In the genomic region with DNA sequence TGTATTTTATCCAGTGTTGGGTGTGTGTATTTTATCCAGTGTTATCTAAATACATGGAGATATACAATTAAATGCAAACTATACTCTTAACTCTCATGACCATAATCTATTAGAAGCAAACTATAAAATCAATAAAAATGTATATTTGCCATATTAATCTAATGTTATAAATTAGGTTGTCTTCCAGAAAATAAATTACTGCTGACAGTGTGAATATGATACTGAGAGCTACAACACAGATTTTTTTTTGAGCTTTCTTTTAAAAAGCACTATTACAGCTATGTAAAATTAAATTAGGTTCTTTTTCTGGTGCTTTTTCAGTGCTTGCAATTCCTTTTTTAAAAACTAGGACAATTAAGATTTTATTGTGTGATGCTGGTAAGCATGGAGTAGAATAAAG, we compare ENCODE assay signal across 22 cellular contexts. TPM values are rescaled to one million over a fixed set of nuclear protein-coding genes. Genes with fewer than 3 reads are reported as not detected.
DNase-seq lines count a peak whose midpoint lies in the region; ATAC-seq, FAIRE-seq and TF ChIP-seq lines count a peak whose summit lies in the region.
"Had no signal": no experiment of that assay in that cellular context is flagged by ENCODE, and none has a peak within 500 bp of the region (broad histone marks: within the 10 kb centered on the region; RNA-seq: fewer than 3 reads in every experiment).

No MANE protein-coding gene starts in this region.

- H3K4me2 ChIP-seq in IMR-90 (ENCODE audit: low read depth, low read length) (no peak overlapping the region), K562 (ENCODE audit: insufficient read depth, low read length) (no peak overlapping the region)
- H3K4me2 ChIP-seq: BLaER1 treated with 17β-estradiol and CSF1 and Interleukin-3, amounts not matched to agents 10 nM and 100 nM had no signal

- in situ Hi-C loops in IMR-90 (cut with MboI; ENCODE audit: low sequenced_read_pairs) (no loop called here), K562 (cut with MboI) (no loop called here)

- CTCF ChIA-PET in IMR-90 (lab: Yijun Ruan, JAX), result no interaction called here
- CTCF ChIA-PET in K562 (lab: Yijun Ruan, JAX; ENCODE audit: low intra/inter-chr PET ratio), result no interaction called here

- DNase-seq in IMR-90 (no peak), K562 (ENCODE audit: extremely low read depth in 1 of 4, low spot score in 3 of 4) (no peak), SW480 (ENCODE audit: low spot score) (no peak)
- DNase-seq: AML-193; BE2C; CD4-positive, alpha-beta T cell; CD8-positive, alpha-beta memory T cell; DMS 273 treated with DMSO at 0.1 percent for 48 hours; DMS79; EL; GDM1; GM23248; H7; HCEC 1CT had no signal

- H3K4me1 ChIP-seq in IMR-90 (ENCODE audit: control insufficient read depth, insufficient read depth, low read length), result no peaks in the 10 kb centered on the region
- H3K4me1 ChIP-seq in K562 (replicated peaks in 1 of 2; ENCODE audit: control insufficient read depth in 2 of 2, insufficient read depth in 2 of 2, low read length in 2 of 2), result peaks cover 0 to 8% of the 10 kb centered on the region in 2 experiments; a peak in 2 of 5 replicates
- H3K4me1 ChIP-seq: BLaER1 treated with 17β-estradiol and CSF1 and Interleukin-3, amounts not matched to agents 10 nM and 100 nM had no signal

- H2AFZ ChIP-seq in IMR-90 (replicated peaks; ENCODE audit: low read length, poor library complexity) (no peak overlapping the region), K562 (ENCODE audit: low read depth, low read length) (no peak overlapping the region)
- H2AFZ ChIP-seq: GM23248 had no signal

- no peak for TF ChIP-seq EP300 in K562 (IDR thresholded peaks at IDR 0.05; ENCODE audit: low read length)

- H3K79me2 ChIP-seq in K562 (ENCODE audit: control insufficient read depth, insufficient read depth, low read length), result no peaks in the 10 kb centered on the region

- H3K14ac ChIP-seq in IMR-90 (replicated peaks; ENCODE audit: low read depth, low read length), result no peak overlapping the region

- H3K27ac ChIP-seq in IMR-90 (ENCODE audit: insufficient read depth, low read length) (no peak overlapping the region), K562 (ENCODE audit: extremely low read depth, low read depth, low read length) (no peak overlapping the region)
- H3K27ac ChIP-seq: BLaER1 treated with 17β-estradiol and CSF1 and Interleukin-3, amounts not matched to agents 10 nM and 100 nM; GM23248 had no signal

- H2AK9ac ChIP-seq in IMR-90 (replicated peaks; ENCODE audit: low read depth, low read length, poor library complexity), result no peak overlapping the region

- H4K20me1 ChIP-seq in IMR-90 (ENCODE audit: insufficient read depth, low read length) (no peaks in the 10 kb centered on the region), K562 (replicated peaks; ENCODE audit: control insufficient read depth, insufficient read depth, low read length) (no peaks in the 10 kb centered on the region)
- H4K20me1 ChIP-seq: BLaER1 treated with 17β-estradiol and CSF1 and Interleukin-3, amounts not matched to agents 10 nM and 100 nM had no signal

- H3K36me3 ChIP-seq in IMR-90 (ENCODE audit: control insufficient read depth, insufficient read depth, low read length) (no peaks in the 10 kb centered on the region), K562 (ENCODE audit: control insufficient read depth, insufficient read depth, low read length) (no peaks in the 10 kb centered on the region)
- H3K36me3 ChIP-seq: BE2C; BLaER1 treated with 17β-estradiol and CSF1 and Interleukin-3, amounts not matched to agents 10 nM and 100 nM had no signal

- FAIRE-seq in K562 (lab: Jason Lieb, UNC), result no peak
- peak; percentile 47 for FAIRE-seq in islet of Langerhans (lab: Jason Lieb, UNC)
- FAIRE-seq: GM18507, H1 had no signal

- H3K56ac ChIP-seq in IMR-90 (ENCODE audit: extremely low read depth, insufficient read depth, low read length), result no peak overlapping the region

- TF ChIP-seq POLR2A in IMR-90 (IDR thresholded peaks at IDR 0.05; ENCODE audit: low read depth, low read length), result no peak
- TF ChIP-seq POLR2A in K562 (conservative IDR thresholded peaks at IDR 0.05), result no peak

- no peak for TF ChIP-seq RAD21 in IMR-90 (IDR thresholded peaks at IDR 0.05; ENCODE audit: low read length)
- no peak for TF ChIP-seq RAD21 in K562 (CRISPR knock-in tag; conservative IDR thresholded peaks at IDR 0.05 in 1 of 2, IDR thresholded peaks at IDR 0.05 in 1 of 2)

- H3K27me3 ChIP-seq in IMR-90 (ENCODE audit: control insufficient read depth, insufficient read depth, low read length) (no peaks in the 10 kb centered on the region), K562 (ENCODE audit: control insufficient read depth in 2 of 2, insufficient read depth in 2 of 2, low read length in 2 of 2) (no peaks in the 10 kb centered on the region)
- H3K27me3 ChIP-seq: BE2C; BLaER1 treated with 17β-estradiol and CSF1 and Interleukin-3, amounts not matched to agents 10 nM and 100 nM had no signal

- no peak overlapping the region for H4K5ac ChIP-seq in IMR-90 (ENCODE audit: low read depth, low read length)

- no peak overlapping the region for H4K8ac ChIP-seq in IMR-90 (ENCODE audit: low read depth in 2 of 2, low read length in 2 of 2)

- no peak overlapping the region for H3K4me3 ChIP-seq in IMR-90 (ENCODE audit: insufficient read depth, low read depth, low read length)
- no peak overlapping the region for H3K4me3 ChIP-seq in K562
- H3K4me3 ChIP-seq: BLaER1 treated with 17β-estradiol and CSF1 and Interleukin-3, amounts not matched to agents 10 nM and 100 nM; GM23248 had no signal

- H4K91ac ChIP-seq in IMR-90 (ENCODE audit: insufficient read depth, low read depth, low read length), result no peak overlapping the region

- no peak for TF ChIP-seq CTCF in IMR-90 (conservative IDR thresholded peaks at IDR 0.05; ENCODE audit: low read depth, low read length)
- TF ChIP-seq CTCF in K562 (IDR thresholded peaks at IDR 0.05 in 2 of 3, conservative IDR thresholded peaks at IDR 0.05 in 1 of 3; ENCODE audit: insufficient read depth in 2 of 3, low read depth in 1 of 3, low read length in 3 of 3), result no peak

- intact Hi-C loops in IMR-90 (cut with micrococcal nuclease), result no loop called here
- intact Hi-C loops in K562 (cut with micrococcal nuclease), result no loop called here

- no peaks in the 10 kb centered on the region for H3K79me1 ChIP-seq in IMR-90 (ENCODE audit: low read depth in 1 of 2, low read length in 2 of 2)

- ATAC-seq in IMR-90 (ENCODE audit: low read depth) (no peak), K562 (no peak), GM21717 (IDR thresholded peaks at IDR 0.05; ENCODE audit: unreplicated experiment) (no peak), HG02759 (IDR thresholded peaks at IDR 0.05; ENCODE audit: unreplicated experiment) (no peak)

- no peak overlapping the region for H2BK15ac ChIP-seq in IMR-90 (ENCODE audit: low read depth, low read length)

- no peak overlapping the region for H3K18ac ChIP-seq in IMR-90 (ENCODE audit: low read depth, low read length)

- no peak overlapping the region for H2BK5ac ChIP-seq in IMR-90 (ENCODE audit: low read depth, low read length, poor library complexity, severe bottlenecking)

- 0 out of 2 replicates have a peak, but pooled peaks cover under 1% of the 10 kb centered on the region for H3K9me1 ChIP-seq in IMR-90 (ENCODE audit: insufficient read depth, low read length)
- no peaks in the 10 kb centered on the region for H3K9me1 ChIP-seq in K562 (ENCODE audit: control insufficient read depth, insufficient read depth, low read length)

- H2AK5ac ChIP-seq in IMR-90 (ENCODE audit: low read depth, low read length), result no peak overlapping the region

- H2BK20ac ChIP-seq in IMR-90 (ENCODE audit: low read depth, low read length), result no peak overlapping the region

- H3K9ac ChIP-seq in IMR-90 (ENCODE audit: low read depth, low read length), result no peak overlapping the region
- H3K9ac ChIP-seq in K562 (ENCODE audit: insufficient read depth in 1 of 2, low read depth in 2 of 2, low read length in 2 of 2), result no peak overlapping the region
- H3K9ac ChIP-seq: BLaER1 treated with 17β-estradiol and CSF1 and Interleukin-3, amounts not matched to agents 10 nM and 100 nM; GM23248 had no signal

- dilution Hi-C loops in IMR-90 (cut with HindIII; ENCODE audit: low sequenced_read_pairs, unreplicated experiment), result no loop called here

- no peak overlapping the region for H2BK120ac ChIP-seq in IMR-90 (ENCODE audit: low read depth, low read length)

- BruUV-seq in IMR-90 (replicated peaks; lab: Mats Ljungman, UMichigan), result no TSS peak
- no TSS peak for BruUV-seq in K562 (replicated peaks; lab: Mats Ljungman, UMichigan)

- POLR2A ChIA-PET in IMR-90 (lab: Charles Lee; ENCODE audit: unreplicated experiment) (no interaction called here), K562 (lab: Yijun Ruan, JAX) (interaction anchor here (0.5 to 1.1 kb wide), 2 partner anchors 24 to 268 kb away, joined by 3 read pairs; no protein-coding TSS in a partner anchor)

- no peak overlapping the region for H3K23ac ChIP-seq in IMR-90 (ENCODE audit: low read depth, low read length)

- no peaks in the 10 kb centered on the region for H3K9me3 ChIP-seq in IMR-90 (ENCODE audit: control insufficient read depth, insufficient read depth, low read length)
- no peaks in the 10 kb centered on the region for H3K9me3 ChIP-seq in K562 (replicated peaks; ENCODE audit: control insufficient read depth, insufficient read depth, low read depth, low read length)
- H3K9me3 ChIP-seq: BE2C; BLaER1 treated with 17β-estradiol and CSF1 and Interleukin-3, amounts not matched to agents 10 nM and 100 nM had no signal

- no peak overlapping the region for H3K4ac ChIP-seq in IMR-90 (ENCODE audit: low read depth, low read length)

RNA-seq across cellular contexts. Expression of gene GPR52, which starts 19.0 kb away (rescaled TPM):
- 0.90 and 2.2 TPM in 2 replicates for total RNA-seq in IMR-90 (2012; rRNA removed)
- polyA plus RNA-seq in IMR-90 (2012; rRNA removed), result not detected in 2 replicates
- polyA plus RNA-seq in IMR-90 (2012; cell fraction: cytosol; rRNA removed), result not detected in 2 replicates
- polyA plus RNA-seq in IMR-90 (2012; cell fraction: nucleus; rRNA removed; ENCODE audit: low replicate concordance), result 0.13 and 0.66 TPM in 2 replicates
- 17.1 and 57.1 TPM in 2 replicates for total RNA-seq in K562 (2011; cell fraction: chromatin; rRNA removed; ENCODE audit: low replicate concordance)
- total RNA-seq in K562 (2011; cell fraction: nucleolus; rRNA removed), result 6.3 and 9.9 TPM in 2 replicates
- total RNA-seq in K562 (2011; cell fraction: nucleoplasm; rRNA removed), result 44.9 and 89.1 TPM in 2 replicates
- total RNA-seq in K562 (2014; rRNA removed), result 1.2 and 1.5 TPM in 2 replicates
- total RNA-seq in K562 (2014; rRNA removed; fragmentation: Illumina TruSeq; extraction: Trizol), result 4.9 and 5.1 TPM in 2 replicates
- 4.2 and 4.9 TPM in 2 replicates for total RNA-seq in K562 (2015; rRNA removed; fragmentation: Illumina TruSeq; extraction: Trizol)
- 0.98 and 1.1 TPM in 2 replicates for total RNA-seq in K562 (2021)
- polyA plus RNA-seq in K562 (2011; rRNA removed), result 0.38 and 0.41 TPM in 2 replicates
- polyA plus RNA-seq in K562 (2011; cell fraction: cytosol; rRNA removed), result 0.07 TPM in 1 of 2 replicates, not detected in the other
- 4.6 and 6.1 TPM in 2 replicates for polyA plus RNA-seq in K562 (2011; cell fraction: nucleus; rRNA removed)
- not detected in 2 replicates for polyA plus RNA-seq in K562 (2012)
- polyA plus RNA-seq in K562 (2014; fragmentation: Illumina TruSeq; extraction: Trizol), result 0.12 TPM in 1 of 2 replicates, not detected in the other
- polyA plus RNA-seq in K562 (2014; fragmentation: Nextera tagmentation; extraction: Ambion mirVana), result not detected
- polyA plus RNA-seq in K562 (2014; rRNA removed), result 0.31 TPM in 1 of 2 replicates, not detected in the other
- polyA minus RNA-seq in K562 (2011; rRNA and poly(A)+ RNA removed), result 14.3 and 17.5 TPM in 2 replicates
- polyA minus RNA-seq in K562 (2011; cell fraction: cytosol; rRNA and poly(A)+ RNA removed), result not detected in 2 replicates
- polyA minus RNA-seq in K562 (2011; cell fraction: nucleus; rRNA and poly(A)+ RNA removed), result 40.3 and 41.9 TPM in 2 replicates
- total RNA-seq: A172, GM23248, H7 had no signal
- polyA plus RNA-seq: CD14-positive monocyte; CD8-positive, alpha-beta memory T cell; GM23248 had no signal
